ENCODE assay signal across 27 cellular contexts in genomic region chr4:187004628-187005027, GRCh38.
"Had no signal": no experiment of that assay in that cellular context is flagged by ENCODE, and none has a peak within 500 bp of the region (broad histone marks: within the 10 kb centered on the region; RNA-seq: fewer than 3 reads in every experiment).

No MANE protein-coding gene starts in this region.

- H3K36me3 ChIP-seq: colonic mucosa, esophagus squamous epithelium, gastrocnemius medialis, left lung, lower lobe of right lung had no signal

- H3K4me2 ChIP-seq: hepatocyte had no signal

- H3K4me3 ChIP-seq: colonic mucosa, esophagus squamous epithelium, gastrocnemius medialis, hepatocyte, left lung, lower lobe of right lung, mucosa of descending colon had no signal

- H3K79me2 ChIP-seq: hepatocyte had no signal

- H3K4me1 ChIP-seq: colonic mucosa, gastrocnemius medialis, lower lobe of right lung had no signal

- H3K9me3 ChIP-seq: colonic mucosa, gastrocnemius medialis, left lung, lower lobe of right lung, mucosa of descending colon had no signal

- ATAC-seq: effector memory CD8-positive, alpha-beta T cell; esophagus mucosa; gastrocnemius medialis; left colon; left lung; left ventricle myocardium superior; lower lobe of right lung; mucosa of descending colon had no signal

- H3K27ac ChIP-seq: colonic mucosa, epithelial cell of prostate, esophagus squamous epithelium, gastrocnemius medialis, hepatocyte, left lung, lower lobe of right lung had no signal

- H3K27me3 ChIP-seq: colonic mucosa, esophagus squamous epithelium, gastrocnemius medialis, hepatocyte, left lung had no signal

- DNase-seq: colonic mucosa; cortex of kidney; effector CD8-positive, alpha-beta T cell; effector memory CD8-positive, alpha-beta T cell; endodermal cell; erythroblast; esophagus squamous epithelium; foreskin fibroblast; foreskin melanocyte; gastrocnemius medialis; glutamatergic neuron; head of caudate nucleus; hypothalamus; immature natural killer cell; islet precursor cell; kidney; kidney glomerular epithelial cell; left colon; left lung; left ventricle myocardium superior; lower lobe of right lung; mesenchymal stem cell; mucosa of descending colon; naive B cell had no signal

- H2AFZ ChIP-seq: hepatocyte had no signal
